35 cellular contexts compared by ENCODE assay signal in genomic region chr3:149933008-149933407, GRCh38.
"Had no signal": no experiment of that assay in that cellular context is flagged by ENCODE, and none has a peak within 500 bp of the region (broad histone marks: within the 10 kb centered on the region; RNA-seq: fewer than 3 reads in every experiment).

No MANE protein-coding gene starts in this region.

- H3K27me3 ChIP-seq: adrenal gland, ascending aorta, cardiac muscle cell had no signal

- H3K4me3 ChIP-seq: adrenal gland, ascending aorta, cardiac muscle cell had no signal

- H3K27ac ChIP-seq: adrenal gland, ascending aorta, cardiac muscle cell, VCaP had no signal

- H3K36me3 ChIP-seq: adrenal gland, cardiac muscle cell had no signal

- H3K27ac Mint-ChIP-seq: activated CD4-positive, alpha-beta memory T cell treated with anti-CD3 and anti-CD28 coated beads for 36 hours; activated CD8-positive, alpha-beta T cell treated with anti-CD3 and anti-CD28 coated beads for 36 hours; activated naive CD4-positive, alpha-beta T cell treated with anti-CD3 and anti-CD28 coated beads for 36 hours; activated naive CD4-positive, alpha-beta T cell treated with anti-CD3 and anti-CD28 coated beads, Interleukin-2, amount 50 U/mL, for 72 hours; activated naive CD8-positive, alpha-beta T cell treated with anti-CD3 and anti-CD28 coated beads for 36 hours; activated T-cell treated with anti-CD3 and anti-CD28 coated beads, Interleukin-2, amount 50 U/mL, for 72 hours; activated T-helper 1 cell treated with anti-CD3 and anti-CD28 coated beads, Interleukin-12 subunit alpha, Interleukin-12 subunit beta, Interleukin-2, Interleukin-4 antibody, amounts not matched to agents 30 ng/mL and 10 ng/mL and 1 ng/mL, durations not matched to agents 14 hours and 24 hours and 36 hours; activated T-helper 17 cell treated with anti-CD3 and anti-CD28 coated beads, Interleukin-2, amount 50 U/mL, for 72 hours; brain; T-helper 1 cell treated with Interleukin-12 subunit alpha and Interleukin-12 subunit beta and Interleukin-4 antibody, amounts not matched to agents 30 μg/mL and 1 μg/mL, for 36 hours; T-helper 2 cell treated with Interferon-gamma antibody and Interleukin-4, amounts not matched to agents 5 μg/mL and 100 μg/mL, for 36 hours had no signal

- ATAC-seq: activated CD8-positive, alpha-beta T cell treated with anti-CD3 and anti-CD28 coated beads for 36 hours; activated naive CD4-positive, alpha-beta T cell treated with anti-CD3 and anti-CD28 coated beads, Interleukin-2, amount 50 U/mL, for 72 hours; activated T-cell treated with anti-CD3 and anti-CD28 coated beads, Interleukin-2, amount 50 U/mL, for 4 hours; activated T-cell treated with anti-CD3 and anti-CD28 coated beads, Interleukin-2, amount 50 U/mL, for 72 hours; activated T-helper 17 cell treated with anti-CD3 and anti-CD28 coated beads, Interleukin-2, amount 50 U/mL, for 72 hours had no signal

- H3K4me3 Mint-ChIP-seq: activated B cell treated with CpG ODN at 0.5 μM for 24 hours; activated CD4-positive, alpha-beta memory T cell treated with anti-CD3 and anti-CD28 coated beads for 36 hours; activated CD8-positive, alpha-beta T cell treated with anti-CD3 and anti-CD28 coated beads for 36 hours; activated naive CD4-positive, alpha-beta T cell treated with anti-CD3 and anti-CD28 coated beads for 36 hours; activated naive CD8-positive, alpha-beta T cell treated with anti-CD3 and anti-CD28 coated beads for 36 hours; activated T-cell treated with anti-CD3 and anti-CD28 coated beads, Interleukin-2, amount 50 U/mL, for 4 hours; activated T-cell treated with anti-CD3 and anti-CD28 coated beads, Interleukin-2, amount 50 U/mL, for 72 hours; activated T-helper 1 cell treated with anti-CD3 and anti-CD28 coated beads, Interleukin-12 subunit alpha, Interleukin-12 subunit beta, Interleukin-2, Interleukin-4 antibody, amounts not matched to agents 30 ng/mL and 10 ng/mL and 1 ng/mL, durations not matched to agents 14 hours and 24 hours and 36 hours; activated T-helper 17 cell treated with anti-CD3 and anti-CD28 coated beads, Interleukin-2, amount 50 U/mL, for 72 hours; brain; central memory CD8-positive, alpha-beta T cell; T-helper 1 cell treated with Interleukin-12 subunit alpha and Interleukin-12 subunit beta and Interleukin-4 antibody, amounts not matched to agents 30 μg/mL and 1 μg/mL, for 36 hours; T-helper 2 cell treated with Interferon-gamma antibody and Interleukin-4, amounts not matched to agents 5 μg/mL and 100 μg/mL, for 36 hours had no signal

- H3K4me1 Mint-ChIP-seq: brain had no signal

- DNase-seq: activated B cell treated with CpG ODN at 0.5 μM for 24 hours; activated CD4-positive, alpha-beta memory T cell treated with anti-CD3 and anti-CD28 coated beads for 36 hours; activated CD4-positive, alpha-beta T cell treated with anti-CD3 and anti-CD28 coated beads for 4 hours; activated CD4-positive, alpha-beta T cell treated with anti-CD3 and anti-CD28 coated beads, Interleukin-2, amount 50 U/mL, for 1 hour; activated CD4-positive, alpha-beta T cell treated with anti-CD3 and anti-CD28 coated beads, Interleukin-2, amount 50 U/mL, for 4 hours; activated CD4-positive, CD25-positive, alpha-beta regulatory T cell treated with anti-CD3 and anti-CD28 coated beads, Interleukin-2, amount 50 U/mL, for 72 hours; activated CD8-positive, alpha-beta memory T cell treated with anti-CD3 and anti-CD28 coated beads, Interleukin-2, amount 50 U/mL, for 4 hours; activated CD8-positive, alpha-beta T cell treated with anti-CD3 and anti-CD28 coated beads for 36 hours; activated effector memory CD4-positive, alpha-beta T cell treated with anti-CD3 and anti-CD28 coated beads, Interleukin-2, amount 50 U/mL, for 16 hours; activated gamma-delta T cell treated with Interleukin-2 at 50 U/mL for 16 hours; activated naive CD4-positive, alpha-beta T cell; activated naive CD4-positive, alpha-beta T cell treated with anti-CD3 and anti-CD28 coated beads for 36 hours; activated naive CD4-positive, alpha-beta T cell treated with anti-CD3 and anti-CD28 coated beads, Interleukin-2, amount 50 U/mL, for 16 hours; activated naive CD8-positive, alpha-beta T cell treated with anti-CD3 and anti-CD28 coated beads for 36 hours; activated T-cell treated with anti-CD3 and anti-CD28 coated beads for 4 hours; activated T-cell treated with anti-CD3 and anti-CD28 coated beads, Interleukin-2, amount 50 U/mL, for 1 hour; activated T-cell treated with anti-CD3 and anti-CD28 coated beads, Interleukin-2, amount 50 U/mL, for 4 hours; activated T-cell treated with anti-CD3 and anti-CD28 coated beads, Interleukin-2, amount 50 U/mL, for 72 hours; adrenal gland; amniotic stem cell; caudate nucleus; cerebellar nuclear complex; T-helper 1 cell; T-helper 2 cell; T-helper 9 cell had no signal

- H3K27me3 Mint-ChIP-seq: activated B cell treated with CpG ODN at 0.5 μM for 24 hours; activated CD4-positive, alpha-beta memory T cell treated with anti-CD3 and anti-CD28 coated beads for 36 hours; activated CD8-positive, alpha-beta T cell treated with anti-CD3 and anti-CD28 coated beads for 36 hours; activated naive CD8-positive, alpha-beta T cell treated with anti-CD3 and anti-CD28 coated beads for 36 hours; activated T-helper 17 cell treated with anti-CD3 and anti-CD28 coated beads, Interleukin-2, amount 50 U/mL, for 72 hours; brain; central memory CD8-positive, alpha-beta T cell had no signal

- H3K9me3 Mint-ChIP-seq: activated B cell treated with CpG ODN at 0.5 μM for 24 hours; activated T-helper 17 cell treated with anti-CD3 and anti-CD28 coated beads, Interleukin-2, amount 50 U/mL, for 72 hours; central memory CD8-positive, alpha-beta T cell; T-helper 1 cell treated with Interleukin-12 subunit alpha and Interleukin-12 subunit beta and Interleukin-4 antibody, amounts not matched to agents 30 μg/mL and 1 μg/mL, for 36 hours had no signal
